In the genomic region with DNA sequence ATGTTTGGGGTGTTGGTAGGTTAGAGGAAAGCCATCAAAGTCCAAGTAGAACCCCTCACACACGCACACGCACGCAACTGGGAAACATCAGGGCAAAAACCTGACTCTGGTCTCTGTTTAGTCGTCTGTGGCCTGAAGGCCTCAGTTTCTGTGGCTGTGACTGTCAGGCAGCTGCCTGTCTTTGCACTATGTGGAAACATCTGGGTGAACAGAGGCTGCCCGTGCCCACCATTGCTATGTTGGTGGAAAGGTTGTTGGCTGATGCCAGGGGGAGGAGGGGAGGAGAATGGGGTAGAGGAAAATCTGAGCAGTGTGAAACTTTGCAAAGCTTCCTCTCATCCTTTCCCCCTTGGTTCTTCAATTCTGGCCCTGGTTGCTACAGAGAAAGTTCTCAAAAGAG, we compare ENCODE assay signal across 20 cellular contexts. TPM values are rescaled to one million over a fixed set of nuclear protein-coding genes. Genes with fewer than 3 reads are reported as not detected.
"Had no signal": no experiment of that assay in that cellular context is flagged by ENCODE, and none has a peak within 500 bp of the region (broad histone marks: within the 10 kb centered on the region; RNA-seq: fewer than 3 reads in every experiment).

No MANE protein-coding gene starts in this region.

- H3K9me3 ChIP-seq: upper lobe of left lung had no signal

- H3K9me3 Mint-ChIP-seq: activated CD4-positive, alpha-beta T cell treated with anti-CD3 and anti-CD28 coated beads, Interleukin-2, amount 10 ng/mL, durations not matched to agents 7 days and 5 days; dendritic cell treated with granulocyte-macrophage colony-stimulating factor and Interleukin-4, amounts not matched to agents 40 ng/mL and 50 ng/mL, for 4 days; effector memory CD8-positive, alpha-beta T cell; natural killer cell had no signal

- H3K4me3 ChIP-seq: lung, upper lobe of left lung had no signal

- H3K27ac Mint-ChIP-seq: activated CD4-positive, alpha-beta T cell treated with anti-CD3 and anti-CD28 coated beads, Interleukin-2, amount 10 ng/mL, durations not matched to agents 7 days and 5 days; dendritic cell treated with granulocyte-macrophage colony-stimulating factor and Interleukin-4, amounts not matched to agents 40 ng/mL and 50 ng/mL, for 4 days; effector memory CD8-positive, alpha-beta T cell; natural killer cell; T-helper 17 cell had no signal

- DNase-seq: activated CD4-positive, alpha-beta T cell treated with anti-CD3 and anti-CD28 coated beads, Interleukin-2, amount 10 ng/mL, durations not matched to agents 7 days and 5 days; activated CD4-positive, CD25-positive, alpha-beta regulatory T cell; activated naive CD4-positive, alpha-beta T cell treated with anti-CD3 and anti-CD28 coated beads, Interleukin-2, amount 50 U/mL, for 16 hours; amygdala; brain microvascular endothelial cell; cerebellar nuclear complex; effector memory CD8-positive, alpha-beta T cell; erythroblast; hypothalamus; left cardiac atrium; natural killer cell; small intestine; substantia nigra; T-helper 17 cell; upper lobe of left lung had no signal

- FAIRE-seq: small intestine, TTC549 had no signal

- H3K27ac ChIP-seq: brain microvascular endothelial cell, upper lobe of left lung had no signal

- H3K4me3 Mint-ChIP-seq: activated CD4-positive, alpha-beta T cell treated with anti-CD3 and anti-CD28 coated beads, Interleukin-2, amount 10 ng/mL, durations not matched to agents 7 days and 5 days; dendritic cell treated with granulocyte-macrophage colony-stimulating factor and Interleukin-4, amounts not matched to agents 40 ng/mL and 50 ng/mL, for 4 days; effector memory CD8-positive, alpha-beta T cell; natural killer cell; T-helper 17 cell had no signal

- ATAC-seq: effector memory CD8-positive, alpha-beta T cell; left cardiac atrium; natural killer cell; T-helper 17 cell had no signal

- H3K36me3 ChIP-seq: brain microvascular endothelial cell, upper lobe of left lung had no signal

RNA-seq across cellular contexts. Expression of gene HOXC10, which starts 7.4 kb away (rescaled TPM):
- total RNA-seq: activated CD4-positive, alpha-beta T cell treated with anti-CD3 and anti-CD28 coated beads, Interleukin-2, amount 10 ng/mL, durations not matched to agents 7 days and 5 days; left cardiac atrium; mononuclear cell; natural killer cell; osteocyte; T-helper 17 cell; upper lobe of left lung had no signal
- polyA plus RNA-seq: lung, small intestine had no signal

RNA-seq across cellular contexts. Expression of gene HOXC9, which starts 7.6 kb away (rescaled TPM):
- total RNA-seq: activated CD4-positive, alpha-beta T cell treated with anti-CD3 and anti-CD28 coated beads, Interleukin-2, amount 10 ng/mL, durations not matched to agents 7 days and 5 days; left cardiac atrium; lung; mononuclear cell; natural killer cell; osteocyte; T-helper 17 cell had no signal
- polyA plus RNA-seq: small intestine had no signal

RNA-seq across cellular contexts. Expression of gene HOXC8, which starts 16.4 kb away (rescaled TPM):
- total RNA-seq: activated CD4-positive, alpha-beta T cell treated with anti-CD3 and anti-CD28 coated beads, Interleukin-2, amount 10 ng/mL, durations not matched to agents 7 days and 5 days; left cardiac atrium; lung; mononuclear cell; natural killer cell; osteocyte; T-helper 17 cell; upper lobe of left lung had no signal

RNA-seq across cellular contexts. Expression of gene HOTAIR, which starts 17.6 kb away (rescaled TPM):
- total RNA-seq: activated CD4-positive, alpha-beta T cell treated with anti-CD3 and anti-CD28 coated beads, Interleukin-2, amount 10 ng/mL, durations not matched to agents 7 days and 5 days; left cardiac atrium; mononuclear cell; natural killer cell; osteocyte; T-helper 17 cell; upper lobe of left lung had no signal
- polyA plus RNA-seq: lung, small intestine had no signal

RNA-seq across cellular contexts. Expression of gene HOXC11, which starts 19.5 kb away (rescaled TPM):
- total RNA-seq: activated CD4-positive, alpha-beta T cell treated with anti-CD3 and anti-CD28 coated beads, Interleukin-2, amount 10 ng/mL, durations not matched to agents 7 days and 5 days; left cardiac atrium; lung; mononuclear cell; natural killer cell; osteocyte; T-helper 17 cell; upper lobe of left lung had no signal
- polyA plus RNA-seq: lung had no signal
